ENCODE assay signal across 1 cellular context in genomic region chr2:201132518-201132917, GRCh38.
TF ChIP-seq lines count a peak whose summit lies in the region.

No MANE protein-coding gene starts in this region.

TF ChIP-seq in GM12878, 131 proteins besides CTCF, POLR2A, EP300 and RAD21 (continued from another document):
- TF ChIP-seq ZNF592 (IDR thresholded peaks at IDR 0.05) (no peak), TBL1XR1 (IDR thresholded peaks at IDR 0.05; ENCODE audit: low read depth, low read length) (no peak), JUND (IDR thresholded peaks at IDR 0.05; ENCODE audit: low read depth, low read length) (no peak), MYC (IDR thresholded peaks at IDR 0.05; ENCODE audit: insufficient read depth, insufficient read length, insufficient replicate concordance, low read length, severe bottlenecking) (no peak), MLLT1 (IDR thresholded peaks at IDR 0.05) (0 out of 2 replicates have a peak, but pooled peaks have one; percentile 10), MEF2A (IDR thresholded peaks at IDR 0.05; ENCODE audit: insufficient read depth, low read depth, low read length) (peak; percentile 97), HDAC6 (IDR thresholded peaks at IDR 0.05; ENCODE audit: unreplicated experiment) (no peak), ETV6 (conservative IDR thresholded peaks at IDR 0.05 in 1 of 2, IDR thresholded peaks at IDR 0.05 in 1 of 2; ENCODE audit: borderline replicate concordance in 1 of 2, low read depth in 1 of 2) (peak in 1 of 2 experiments; percentile 88; a peak in 1 of 4 replicates), FOXM1 (IDR thresholded peaks at IDR 0.05; ENCODE audit: low read depth, low read length) (peak; percentile 88; the same call in 1 of the 2 replicates), BMI1 (IDR thresholded peaks at IDR 0.05; ENCODE audit: borderline replicate concordance) (no peak), NFIC (IDR thresholded peaks at IDR 0.05; ENCODE audit: low read depth, low read length) (peak; percentile 89), BCL11A (IDR thresholded peaks at IDR 0.05; ENCODE audit: low read depth, low read length) (peak; percentile 57; the same call in 1 of the 2 replicates), LARP7 (IDR thresholded peaks at IDR 0.05) (no peak), ZSCAN29 (IDR thresholded peaks at IDR 0.05) (no peak), POLR2AphosphoS2 (IDR thresholded peaks at IDR 0.05; ENCODE audit: low read depth, low read length) (no peak), PAX8 (IDR thresholded peaks at IDR 0.05) (no peak), NKRF (conservative IDR thresholded peaks at IDR 0.05) (no peak), POLR2AphosphoS5 (IDR thresholded peaks at IDR 0.05; ENCODE audit: low read length) (peak; percentile 58; the same call in 1 of the 2 replicates), SIX5 (IDR thresholded peaks at IDR 0.05; ENCODE audit: low read depth, low read length, severe bottlenecking) (no peak), RB1 (IDR thresholded peaks at IDR 0.05; ENCODE audit: borderline replicate concordance) (no peak), ZBED1 (IDR thresholded peaks at IDR 0.05; ENCODE audit: borderline replicate concordance) (peak; percentile 84), NBN (IDR thresholded peaks at IDR 0.05) (no peak), ATF7 (IDR thresholded peaks at IDR 0.05; ENCODE audit: low read depth) (peak; percentile 58; the same call in 1 of the 2 replicates), BCL3 (IDR thresholded peaks at IDR 0.05; ENCODE audit: borderline replicate concordance, insufficient read depth, low read depth, low read length, poor library complexity, severe bottlenecking) (peak; percentile 73), CBFB (IDR thresholded peaks at IDR 0.05; ENCODE audit: low read depth) (no peak), IKZF1 (conservative IDR thresholded peaks at IDR 0.05) (peak; percentile 60), E2F8 (IDR thresholded peaks at IDR 0.05; ENCODE audit: low read depth, partially characterized antibody) (no peak), CREB1 (IDR thresholded peaks at IDR 0.05; ENCODE audit: low read depth) (peak; percentile 50; the same call in 1 of the 2 replicates), USF1 (IDR thresholded peaks at IDR 0.05; ENCODE audit: borderline replicate concordance, extremely low read length, insufficient read depth, low read depth, low read length) (no peak), SPI1 (IDR thresholded peaks at IDR 0.05; ENCODE audit: borderline replicate concordance, insufficient read depth, low read depth, low read length) (0 out of 2 replicates have a peak, but pooled peaks have one; percentile 4), BCLAF1 (IDR thresholded peaks at IDR 0.05) (no peak), KAT2A (conservative IDR thresholded peaks at IDR 0.05; ENCODE audit: control insufficient read depth, low read depth, low read length) (no peak), YBX1 (IDR thresholded peaks at IDR 0.05) (no peak), ZNF274 (IDR thresholded peaks at IDR 0.05; ENCODE audit: insufficient read depth, insufficient read length) (no peak), CREM (IDR thresholded peaks at IDR 0.05; ENCODE audit: low read depth) (peak; percentile 76), GABPA (IDR thresholded peaks at IDR 0.05; ENCODE audit: low read depth) (0 out of 2 replicates have a peak, but pooled peaks have one; percentile 53)
